ENCODE assay signal across 19 cellular contexts in the genomic region with DNA sequence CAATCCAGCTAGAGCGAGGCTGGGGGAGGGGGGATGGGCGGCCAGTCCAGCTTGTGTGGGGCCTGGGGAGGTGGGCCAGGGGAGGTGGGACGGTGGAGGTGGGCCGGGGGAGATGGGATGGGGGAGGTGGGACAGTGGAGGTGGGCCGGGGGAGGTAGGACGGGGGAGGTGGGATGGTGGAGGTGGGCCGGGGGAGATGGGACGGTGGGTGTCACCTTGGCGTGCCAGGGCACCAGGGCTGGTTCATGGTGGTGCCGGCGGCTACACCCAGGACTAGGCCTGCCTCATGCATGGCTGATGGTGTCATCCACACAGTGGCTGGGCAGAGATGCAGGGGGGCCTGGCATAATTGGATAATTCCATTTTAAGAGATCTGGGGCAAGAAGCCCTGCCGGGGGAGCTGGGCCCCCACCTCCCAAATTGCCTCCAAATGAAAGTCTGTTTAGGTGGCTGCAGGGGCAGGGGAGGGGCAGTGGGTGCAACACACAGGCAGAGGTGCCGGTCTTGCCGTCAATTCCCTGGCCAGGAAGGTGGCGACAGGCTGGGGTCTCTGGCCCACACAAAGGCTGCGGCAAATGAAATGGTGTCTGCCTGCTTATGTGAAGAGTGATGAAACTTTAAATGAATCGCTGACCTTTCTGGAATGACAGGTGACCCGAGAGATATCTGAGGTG.
"Had no signal": no experiment of that assay in that cellular context is flagged by ENCODE, and none has a peak within 500 bp of the region (broad histone marks: within the 10 kb centered on the region; RNA-seq: fewer than 3 reads in every experiment).

No MANE protein-coding gene starts in this region.

- DNase-seq: activated CD4-positive, alpha-beta T cell treated with anti-CD3 and anti-CD28 coated beads, Interleukin-2, amount 50 U/mL, for 48 hours; activated CD8-positive, alpha-beta memory T cell treated with anti-CD3 and anti-CD28 coated beads, Interleukin-2, amount 10 ng/mL, durations not matched to agents 7 days and 5 days; activated naive CD8-positive, alpha-beta T cell treated with anti-CD3 and anti-CD28 coated beads, Interleukin-2, amount 50 U/mL, for 24 hours; activated T-cell treated with anti-CD3 and anti-CD28 coated beads, Interleukin-2, amount 50 U/mL, for 48 hours; esophagus squamous epithelium; foreskin fibroblast; stimulated activated CD4-positive, alpha-beta T cell treated with anti-CD3 and anti-CD28 coated beads, Interleukin-15, amount 100 ng/mL, for 24 hours; stimulated activated CD4-positive, alpha-beta T cell treated with anti-CD3 and anti-CD28 coated beads, Interleukin-4, amount 100 ng/mL, for 24 hours; stomach had no signal

- FAIRE-seq: astrocyte, colon, islet of Langerhans, TTC549 had no signal

- H3K4me3 ChIP-seq: esophagus squamous epithelium, left lung, stomach, vagina had no signal

- H3K36me3 Mint-ChIP-seq: activated CD8-positive, alpha-beta memory T cell treated with anti-CD3 and anti-CD28 coated beads, Interleukin-2, amount 10 ng/mL, durations not matched to agents 7 days and 5 days had no signal

- H3K4me1 ChIP-seq: left lung had no signal

- H3K9me3 Mint-ChIP-seq: activated naive CD8-positive, alpha-beta T cell treated with anti-CD3 and anti-CD28 coated beads, Interleukin-2, amount 50 U/mL, for 24 hours; T-helper 1 cell treated with Interleukin-12 subunit alpha and Interleukin-12 subunit beta and Interleukin-4 antibody, amounts not matched to agents 30 μg/mL and 1 μg/mL, for 36 hours had no signal

- H3K27me3 Mint-ChIP-seq: activated CD8-positive, alpha-beta memory T cell treated with anti-CD3 and anti-CD28 coated beads, Interleukin-2, amount 10 ng/mL, durations not matched to agents 7 days and 5 days; activated naive CD8-positive, alpha-beta T cell treated with anti-CD3 and anti-CD28 coated beads, Interleukin-2, amount 50 U/mL, for 24 hours had no signal

- ATAC-seq: activated CD8-positive, alpha-beta memory T cell treated with anti-CD3 and anti-CD28 coated beads, Interleukin-2, amount 10 ng/mL, durations not matched to agents 7 days and 5 days; activated naive CD8-positive, alpha-beta T cell treated with anti-CD3 and anti-CD28 coated beads, Interleukin-2, amount 50 U/mL, for 24 hours; left lung; SK-N-SH treated with all-trans-retinoic acid at 6 μM for 48 hours had no signal

- H3K27ac Mint-ChIP-seq: activated CD8-positive, alpha-beta memory T cell treated with anti-CD3 and anti-CD28 coated beads, Interleukin-2, amount 10 ng/mL, durations not matched to agents 7 days and 5 days; activated naive CD8-positive, alpha-beta T cell treated with anti-CD3 and anti-CD28 coated beads, Interleukin-2, amount 50 U/mL, for 24 hours; progenitor cell of endocrine pancreas; T-helper 1 cell treated with Interleukin-12 subunit alpha and Interleukin-12 subunit beta and Interleukin-4 antibody, amounts not matched to agents 30 μg/mL and 1 μg/mL, for 36 hours had no signal

- H3K36me3 ChIP-seq: esophagus squamous epithelium, left lung, neutrophil, stomach, vagina had no signal

- H3K27me3 ChIP-seq: vagina had no signal

- H3K27ac ChIP-seq: esophagus squamous epithelium, left lung, neutrophil, stomach, vagina had no signal

- H3K4me3 Mint-ChIP-seq: activated CD8-positive, alpha-beta memory T cell treated with anti-CD3 and anti-CD28 coated beads, Interleukin-2, amount 10 ng/mL, durations not matched to agents 7 days and 5 days; activated naive CD8-positive, alpha-beta T cell treated with anti-CD3 and anti-CD28 coated beads, Interleukin-2, amount 50 U/mL, for 24 hours; T-helper 1 cell treated with Interleukin-12 subunit alpha and Interleukin-12 subunit beta and Interleukin-4 antibody, amounts not matched to agents 30 μg/mL and 1 μg/mL, for 36 hours had no signal

- H3K9me3 ChIP-seq: esophagus squamous epithelium, left lung, neutrophil, stomach, vagina had no signal
